ENCODE assay signal across 1 cellular context in the genomic region with DNA sequence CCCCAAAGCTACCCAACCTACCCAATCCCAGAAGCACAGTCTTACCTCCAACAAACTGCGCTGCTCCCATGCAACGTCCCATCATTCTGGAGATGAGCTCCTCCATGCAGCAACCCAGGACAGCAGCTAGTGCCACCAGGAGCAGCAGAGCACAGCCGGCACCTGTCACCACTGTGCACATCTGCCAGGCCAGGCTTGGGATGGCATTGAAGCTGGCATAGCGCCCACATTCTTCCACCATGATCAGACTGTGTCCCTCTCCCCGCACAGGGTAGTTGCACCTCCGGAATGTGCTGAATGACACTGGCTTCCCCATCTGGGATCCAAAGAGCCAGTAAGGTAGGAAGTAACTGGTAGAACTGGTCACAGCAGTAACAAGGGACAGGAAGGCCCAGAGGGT.
TF ChIP-seq lines count a peak whose summit lies in the region.

No MANE protein-coding gene starts in this region.

TF ChIP-seq in IMR-90, 13 proteins besides CTCF, POLR2A, EP300 and RAD21:
- TF ChIP-seq CHD1 (IDR thresholded peaks at IDR 0.05; ENCODE audit: low read depth, low read length) = no peak
- TF ChIP-seq FOS (IDR thresholded peaks at IDR 0.05; ENCODE audit: low read depth, low read length) = no peak
- no peak for TF ChIP-seq RFX5 (IDR thresholded peaks at IDR 0.05; ENCODE audit: low read depth, low read length)
- TF ChIP-seq SMC3 (IDR thresholded peaks at IDR 0.05; ENCODE audit: low read depth, low read length) = no peak
- TF ChIP-seq, protein P1, sequence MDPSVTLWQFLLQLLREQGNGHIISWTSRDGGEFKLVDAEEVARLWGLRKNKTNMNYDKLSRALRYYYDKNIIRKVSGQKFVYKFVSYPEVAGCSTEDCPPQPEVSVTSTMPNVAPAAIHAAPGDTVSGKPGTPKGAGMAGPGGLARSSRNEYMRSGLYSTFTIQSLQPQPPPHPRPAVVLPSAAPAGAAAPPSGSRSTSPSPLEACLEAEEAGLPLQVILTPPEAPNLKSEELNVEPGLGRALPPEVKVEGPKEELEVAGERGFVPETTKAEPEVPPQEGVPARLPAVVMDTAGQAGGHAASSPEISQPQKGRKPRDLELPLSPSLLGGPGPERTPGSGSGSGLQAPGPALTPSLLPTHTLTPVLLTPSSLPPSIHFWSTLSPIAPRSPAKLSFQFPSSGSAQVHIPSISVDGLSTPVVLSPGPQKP (IDR thresholded peaks at IDR 0.05; ENCODE audit: borderline replicate concordance, low read depth, low read length) = no peak
- TF ChIP-seq CEBPB (IDR thresholded peaks at IDR 0.05; ENCODE audit: low read depth, low read length) = no peak
- no peak for TF ChIP-seq RCOR1 (IDR thresholded peaks at IDR 0.05; ENCODE audit: insufficient replicate concordance, low read length)
- TF ChIP-seq USF2 (IDR thresholded peaks at IDR 0.05; ENCODE audit: low read depth, low read length) = no peak
- no peak for TF ChIP-seq MXI1 (IDR thresholded peaks at IDR 0.05; ENCODE audit: borderline replicate concordance, low read depth, low read length)
- TF ChIP-seq MAZ (IDR thresholded peaks at IDR 0.05; ENCODE audit: borderline replicate concordance, low read depth, low read length) = no peak
- no peak for TF ChIP-seq BHLHE40 (IDR thresholded peaks at IDR 0.05; ENCODE audit: low read depth, low read length)
- no peak for TF ChIP-seq NFE2L2 (IDR thresholded peaks at IDR 0.05; ENCODE audit: low read depth, low read length)
